8 cellular contexts compared by ENCODE assay signal in genomic region chr11:67288198-67288451, GRCh38. TPM values are rescaled to one million over a fixed set of nuclear protein-coding genes. Genes with fewer than 3 reads are reported as not detected.
DNase-seq lines count a peak whose midpoint lies in the region; ATAC-seq and TF ChIP-seq lines count a peak whose summit lies in the region.

No MANE protein-coding gene starts in this region.

- H3K79me2 ChIP-seq in KMS-11 (ENCODE audit: insufficient read depth, low read depth) (peaks cover 16% of the 10 kb centered on the region), neural progenitor cell (ENCODE audit: low read depth) (peaks cover 15% of the 10 kb centered on the region)

- peak overlapping the region; percentile 80 to 87 (median 82) for H3K4me3 Mint-ChIP-seq in CD4-positive, CD25-positive, alpha-beta regulatory T cell
- H3K4me3 Mint-ChIP-seq in neural progenitor cell = peak overlapping the region; percentile 81

- intact Hi-C loops in dorsolateral prefrontal cortex (cut with DNase I) (loop anchor here (2.0 kb wide), 1 partner anchor 21 kb away; the partner anchor contains the start of gene GRK2 (in 2 of the 2)), sciatic nerve (cut with DNase I) (no loop called here)

- H3K4me1 ChIP-seq in CD4-positive, CD25-positive, alpha-beta regulatory T cell (ENCODE audit: control insufficient read depth, insufficient read depth, low read length, poor library complexity, severe bottlenecking) = peaks cover 68% of the 10 kb centered on the region
- H3K4me1 ChIP-seq in KMS-11 (ENCODE audit: low read depth, poor library complexity, severe bottlenecking) (peaks cover 27% of the 10 kb centered on the region), neural progenitor cell (peaks cover 11% of the 10 kb centered on the region)

- peak overlapping the region; percentile 95 for H3K27ac ChIP-seq in CD4-positive, CD25-positive, alpha-beta regulatory T cell (ENCODE audit: insufficient read depth, low read length, poor library complexity, severe bottlenecking)
- peak overlapping the region; percentile 100 for H3K27ac ChIP-seq in KMS-11
- H3K27ac ChIP-seq in dorsolateral prefrontal cortex = peak overlapping the region; percentile 27 to 99 (median 95)
- H3K27ac ChIP-seq in neural progenitor cell = peak overlapping the region; percentile 71

- peaks cover 0 to 1% (median 0%) of the 10 kb centered on the region in 7 donors for H3K9me3 Mint-ChIP-seq in CD4-positive, CD25-positive, alpha-beta regulatory T cell
- H3K9me3 Mint-ChIP-seq in neural progenitor cell = no peaks in the 10 kb centered on the region

- H3K27me3 ChIP-seq in CD4-positive, CD25-positive, alpha-beta regulatory T cell (ENCODE audit: control insufficient read depth, insufficient read depth, low read length) = no peaks in the 10 kb centered on the region
- H3K27me3 ChIP-seq in KMS-11 (ENCODE audit: insufficient read depth, low read depth) (no peaks in the 10 kb centered on the region), dorsolateral prefrontal cortex (no peaks in the 10 kb centered on the region), neural progenitor cell (no peaks in the 10 kb centered on the region)

- DNase-seq in CD4-positive, CD25-positive, alpha-beta regulatory T cell = no peak
- no peak for DNase-seq in dorsolateral prefrontal cortex
- DNase-seq in neural progenitor cell (ENCODE audit: low spot score) = no peak
- DNase-seq in DMS53 treated with DMSO at 0.1 percent for 48 hours (lab: John Stamatoyannopoulos, UW; ENCODE audit: unreplicated experiment) = no peak
- DNase-seq in sciatic nerve (ENCODE audit: low spot score) = no peak

- H3K4me2 ChIP-seq in KMS-11 (peak overlapping the region; percentile 83), neural progenitor cell (peak overlapping the region; percentile 93)

- peaks cover 52% of the 10 kb centered on the region for H3K36me3 ChIP-seq in CD4-positive, CD25-positive, alpha-beta regulatory T cell (ENCODE audit: control insufficient read depth, insufficient read depth, low read length)
- H3K36me3 ChIP-seq in KMS-11 (ENCODE audit: insufficient read depth) (0 out of 2 replicates have a peak, but pooled peaks cover 6% of the 10 kb centered on the region), neural progenitor cell (no peaks in the 10 kb centered on the region)

- peaks cover 10% of the 10 kb centered on the region for H3K36me3 Mint-ChIP-seq in CD4-positive, CD25-positive, alpha-beta regulatory T cell
- H3K36me3 Mint-ChIP-seq in neural progenitor cell = peaks cover 8% of the 10 kb centered on the region

- peaks cover 21% of the 10 kb centered on the region for H3F3A ChIP-seq in neural progenitor cell (ENCODE audit: low read depth)

- H3K9ac ChIP-seq in KMS-11 (peak overlapping the region; percentile 97), neural progenitor cell (no peak overlapping the region)

- TF ChIP-seq CTCF in KMS-11 (conservative IDR thresholded peaks at IDR 0.05; ENCODE audit: low read depth, low read length) (no peak), dorsolateral prefrontal cortex (IDR thresholded peaks at IDR 0.05 in 54 of 56, conservative IDR thresholded peaks at IDR 0.05 in 2 of 56; ENCODE audit: low read depth in 1 of 56, partially characterized antibody in 56 of 56) (peak in 1 of 56 donors; percentile 2), neural progenitor cell (IDR thresholded peaks at IDR 0.05) (no peak)

- H3K27me3 Mint-ChIP-seq in CD4-positive, CD25-positive, alpha-beta regulatory T cell = peaks cover 9% of the 10 kb centered on the region
- H3K27me3 Mint-ChIP-seq in neural progenitor cell (ENCODE audit: insufficient read depth, low read depth) = peaks cover 12% of the 10 kb centered on the region

- no peaks in the 10 kb centered on the region for H3K9me3 ChIP-seq in CD4-positive, CD25-positive, alpha-beta regulatory T cell (ENCODE audit: control insufficient read depth in 2 of 2, low read length in 2 of 2)
- H3K9me3 ChIP-seq in neural progenitor cell (ENCODE audit: low read depth) = no peaks in the 10 kb centered on the region

- peak overlapping the region; percentile 47 for H3K4me3 ChIP-seq in CD4-positive, CD25-positive, alpha-beta regulatory T cell (ENCODE audit: low read depth, low read length)
- H3K4me3 ChIP-seq in KMS-11 (IDR thresholded peaks at IDR 0.05; ENCODE audit: insufficient read depth, low read depth, low read length) (no peak overlapping the region), dorsolateral prefrontal cortex (peak overlapping the region; percentile 63 to 98 (median 87)), neural progenitor cell (peak overlapping the region; percentile 68)

- ATAC-seq in CD4-positive, CD25-positive, alpha-beta regulatory T cell (ENCODE audit: low read depth in 2 of 2) = peak in 1 of 2 donors; percentile 2
- ATAC-seq in GM19452 (IDR thresholded peaks at IDR 0.05; ENCODE audit: unreplicated experiment) (no peak), GM21381 (IDR thresholded peaks at IDR 0.05; ENCODE audit: unreplicated experiment) (no peak), sciatic nerve (no peak)

- peaks cover 9 to 58% (median 24%) of the 10 kb centered on the region in 4 donors for H3K4me1 Mint-ChIP-seq in CD4-positive, CD25-positive, alpha-beta regulatory T cell
- H3K4me1 Mint-ChIP-seq in neural progenitor cell = peaks cover 17% of the 10 kb centered on the region

- peak overlapping the region; percentile 98 to 100 (median 99) for H3K27ac Mint-ChIP-seq in CD4-positive, CD25-positive, alpha-beta regulatory T cell
- no peak overlapping the region for H3K27ac Mint-ChIP-seq in neural progenitor cell

- peak overlapping the region; percentile 45; the same call in 1 of the 2 replicates for H2AFZ ChIP-seq in KMS-11 (ENCODE audit: low read depth)
- peak overlapping the region; percentile 52 for H2AFZ ChIP-seq in neural progenitor cell (replicated peaks)

- H4K20me1 ChIP-seq in KMS-11 (ENCODE audit: insufficient read depth) = no peaks in the 10 kb centered on the region
- H4K20me1 ChIP-seq in neural progenitor cell (ENCODE audit: low read depth) = no peaks in the 10 kb centered on the region

RNA-seq across cellular contexts. Expression of gene ANKRD13D, which starts 1.0 kb away (rescaled TPM):
- total RNA-seq in CD4-positive, CD25-positive, alpha-beta regulatory T cell = 158 TPM
- 10 to 100 TPM in 3 of 4 donors, 1 to 10 TPM in 1; 9.5 to 18.9 (median 12.6) TPM for polyA plus RNA-seq in CD4-positive, CD25-positive, alpha-beta regulatory T cell
- total RNA-seq in dorsolateral prefrontal cortex (100 to 1,000 TPM in 5 of 120 experiments, 10 to 100 TPM in 115; 54.5 to 110 (median 77.3) TPM), neural progenitor cell (ENCODE audit: low replicate concordance) (21.0 and 29.2 TPM in 2 replicates), sciatic nerve (69.7 TPM)

RNA-seq across cellular contexts. Expression of gene SSH3, which starts 15.2 kb away (rescaled TPM):
- total RNA-seq in CD4-positive, CD25-positive, alpha-beta regulatory T cell = 24.4 TPM
- polyA plus RNA-seq in CD4-positive, CD25-positive, alpha-beta regulatory T cell = 1 to 10 TPM; 2.3 to 7.1 (median 3.1) TPM
- total RNA-seq in dorsolateral prefrontal cortex = 10 to 100 TPM; 15.0 to 46.9 (median 26.2) TPM
- total RNA-seq in neural progenitor cell (ENCODE audit: low replicate concordance) = 1.4 and 7.1 TPM in 2 replicates
- total RNA-seq in sciatic nerve = 40.7 TPM

RNA-seq across cellular contexts. Expression of gene GRK2, which starts 21.9 kb away (rescaled TPM):
- total RNA-seq in CD4-positive, CD25-positive, alpha-beta regulatory T cell = 295 TPM
- polyA plus RNA-seq in CD4-positive, CD25-positive, alpha-beta regulatory T cell = 10 to 100 TPM; 13.2 to 27.8 (median 19.3) TPM
- total RNA-seq in dorsolateral prefrontal cortex (100 to 1,000 TPM in 93 of 120 experiments, 10 to 100 TPM in 27; 63.9 to 144 (median 111) TPM), neural progenitor cell (ENCODE audit: low replicate concordance) (30.0 and 54.4 TPM in 2 replicates), sciatic nerve (61.7 TPM)
